Comparison of ENCODE assay signal across 24 cellular contexts in the genomic region with DNA sequence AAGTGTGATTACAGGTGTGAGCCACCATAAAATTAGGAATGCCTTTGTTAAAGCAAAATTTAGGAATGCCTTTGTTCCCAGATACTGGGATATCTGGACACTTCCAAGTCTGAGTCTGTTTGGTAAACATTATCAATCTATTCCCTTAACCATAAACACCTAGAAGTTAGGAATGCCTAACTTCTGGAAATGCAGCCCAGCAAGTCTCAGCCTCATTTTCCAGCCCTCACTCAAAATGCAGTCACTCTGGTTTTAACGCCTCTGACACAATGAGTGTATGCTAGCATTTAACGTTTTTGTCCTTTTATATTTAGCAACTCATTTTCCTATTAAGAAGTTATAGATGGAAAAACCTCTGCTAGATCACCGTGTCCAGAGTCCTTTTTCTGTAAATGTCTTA.
"Had no signal": no experiment of that assay in that cellular context is flagged by ENCODE, and none has a peak within 500 bp of the region (broad histone marks: within the 10 kb centered on the region; RNA-seq: fewer than 3 reads in every experiment).

No MANE protein-coding gene starts in this region.

- DNase-seq: activated CD4-positive, alpha-beta T cell treated with anti-CD3 and anti-CD28 coated beads for 36 hours; activated CD4-positive, CD25-positive, alpha-beta regulatory T cell; activated naive CD4-positive, alpha-beta T cell; activated T-cell treated with anti-CD3 and anti-CD28 coated beads for 4 hours; activated T-cell treated with anti-CD3 and anti-CD28 coated beads, Interleukin-2, amount 50 U/mL, for 72 hours; dermis blood vessel endothelial cell; effector CD8-positive, alpha-beta T cell; gastrocnemius medialis; glutamatergic neuron; left colon; mammary epithelial cell; midbrain; naive thymus-derived CD4-positive, alpha-beta T cell; ovary; right lobe of liver; stimulated activated CD4-positive, alpha-beta T cell treated with anti-CD3 and anti-CD28 coated beads, Interleukin-12 subunit alpha, Interleukin-12 subunit beta, amount 100 ng/mL, for 4 hours; stimulated activated CD4-positive, alpha-beta T cell treated with anti-CD3 and anti-CD28 coated beads, Interleukin-4, amount 100 ng/mL, for 24 hours; stomach; tibial artery had no signal

- H3K4me3 ChIP-seq: breast epithelium, gastrocnemius medialis, ovary, right lobe of liver, stomach, tibial artery had no signal

- ATAC-seq: activated CD4-positive, alpha-beta T cell treated with anti-CD3 and anti-CD28 coated beads for 36 hours; activated naive CD4-positive, alpha-beta T cell treated with anti-CD3 and anti-CD28 coated beads, Interleukin-2, amount 50 U/mL, for 72 hours; activated T-cell treated with anti-CD3 and anti-CD28 coated beads, Interleukin-2, amount 50 U/mL, for 72 hours; gastrocnemius medialis; naive thymus-derived CD4-positive, alpha-beta T cell; right lobe of liver; stimulated activated memory B cell treated with anti-CD40 and anti-IgM and Interleukin-4, amounts not matched to agents 10 μg/mL and 1 μg/mL and 100 μg/mL, for 72 hours had no signal

- H3K36me3 ChIP-seq: breast epithelium, gastrocnemius medialis, ovary, right lobe of liver, tibial artery had no signal

- H3K27me3 ChIP-seq: breast epithelium, gastrocnemius medialis, ovary, right lobe of liver, stomach, tibial artery had no signal

- H3K9me3 ChIP-seq: breast epithelium, gastrocnemius medialis, ovary, right lobe of liver, stomach, tibial artery had no signal

- FAIRE-seq: endometrium, islet of Langerhans had no signal

- H3K4me1 ChIP-seq: breast epithelium, gastrocnemius medialis, right lobe of liver, tibial artery had no signal

- H3K27ac ChIP-seq: breast epithelium, gastrocnemius medialis, ovary, right lobe of liver, stomach, tibial artery had no signal
